1 cellular context compared by ENCODE assay signal in the genomic region with DNA sequence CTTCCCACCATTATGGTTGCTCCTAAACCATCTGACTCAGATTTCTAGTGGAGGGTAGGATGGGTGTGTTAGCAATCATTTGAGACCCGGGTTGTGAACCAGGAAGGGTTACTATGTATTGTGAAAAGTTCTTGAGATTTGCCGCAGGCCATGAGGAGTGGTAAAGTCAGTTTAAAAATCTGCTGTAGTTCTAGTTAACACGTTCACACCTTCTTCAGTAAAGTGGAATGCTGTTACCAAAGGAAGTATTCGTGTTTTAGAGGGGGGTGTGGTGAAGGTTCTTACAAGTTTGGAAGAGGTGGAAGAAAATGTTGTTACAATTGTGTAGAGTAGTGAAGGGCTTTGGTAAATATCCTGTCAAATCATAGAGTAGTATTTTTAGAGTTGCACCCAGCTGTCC.
TF ChIP-seq lines count a peak whose summit lies in the region.

No MANE protein-coding gene starts in this region.

TF ChIP-seq in GM23338, 12 proteins besides CTCF, POLR2A, EP300 and RAD21 (continued from another document):
- TF ChIP-seq, protein P1, sequence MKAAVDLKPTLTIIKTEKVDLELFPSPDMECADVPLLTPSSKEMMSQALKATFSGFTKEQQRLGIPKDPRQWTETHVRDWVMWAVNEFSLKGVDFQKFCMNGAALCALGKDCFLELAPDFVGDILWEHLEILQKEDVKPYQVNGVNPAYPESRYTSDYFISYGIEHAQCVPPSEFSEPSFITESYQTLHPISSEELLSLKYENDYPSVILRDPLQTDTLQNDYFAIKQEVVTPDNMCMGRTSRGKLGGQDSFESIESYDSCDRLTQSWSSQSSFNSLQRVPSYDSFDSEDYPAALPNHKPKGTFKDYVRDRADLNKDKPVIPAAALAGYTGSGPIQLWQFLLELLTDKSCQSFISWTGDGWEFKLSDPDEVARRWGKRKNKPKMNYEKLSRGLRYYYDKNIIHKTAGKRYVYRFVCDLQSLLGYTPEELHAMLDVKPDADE (IDR thresholded peaks at IDR 0.05): no peak
